ENCODE assay signal across 8 cellular contexts in the genomic region with DNA sequence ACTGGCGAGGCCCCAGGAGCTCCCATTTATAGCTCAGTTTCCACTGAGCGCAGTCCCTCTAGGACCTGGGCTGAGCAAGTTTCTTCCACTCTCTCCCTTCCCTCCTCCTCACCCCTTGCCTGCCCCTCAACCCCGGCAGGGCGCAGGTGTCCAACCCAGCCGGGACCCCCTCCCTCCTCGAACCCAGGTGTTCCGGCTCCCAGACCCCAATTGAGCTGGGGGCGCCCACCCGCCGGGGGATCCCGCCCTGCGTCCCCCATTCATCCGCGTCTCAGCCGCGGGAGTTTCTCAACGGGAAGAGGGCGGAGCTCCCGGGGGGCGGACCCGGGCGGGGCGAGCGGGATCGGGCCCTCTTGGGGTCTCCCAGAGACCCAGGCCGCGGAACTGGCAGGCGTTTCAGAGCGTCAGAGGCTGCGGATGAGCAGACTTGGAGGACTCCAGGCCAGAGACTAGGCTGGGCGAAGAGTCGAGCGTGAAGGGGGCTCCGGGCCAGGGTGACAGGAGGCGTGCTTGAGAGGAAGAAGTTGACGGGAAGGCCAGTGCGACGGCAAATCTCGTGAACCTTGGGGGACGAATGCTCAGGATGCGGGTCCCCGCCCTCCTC. TPM values are rescaled to one million over a fixed set of nuclear protein-coding genes. Genes with fewer than 3 reads are reported as not detected.
DNase-seq lines count a peak whose midpoint lies in the region; ATAC-seq and TF ChIP-seq lines count a peak whose summit lies in the region.

A gene (plus strand): TSS at position 366 of the 604 bp plus-strand sequence. CDS start 209 bp downstream, at position 575.

- peaks cover 91% of the 10 kb centered on the region for H3K27me3 Mint-ChIP-seq in H9 (ENCODE audit: low read depth)
- peaks cover 89% of the 10 kb centered on the region for H3K27me3 Mint-ChIP-seq in dendritic cell treated with granulocyte-macrophage colony-stimulating factor and Interleukin-4, amounts not matched to agents 40 ng/mL and 50 ng/mL, for 4 days

- H2BK20ac ChIP-seq in H9 (ENCODE audit: low read depth, low read length, poor library complexity, severe bottlenecking) = no peak within 1 kb of the TSS

- H3K4me1 Mint-ChIP-seq in H9 = peaks cover 15 to 32% of the 10 kb centered on the region in 2 experiments
- H3K4me1 Mint-ChIP-seq in dendritic cell treated with granulocyte-macrophage colony-stimulating factor and Interleukin-4, amounts not matched to agents 40 ng/mL and 50 ng/mL, for 4 days (ENCODE audit: low read depth) = peaks cover 14% of the 10 kb centered on the region

- H2BK5ac ChIP-seq in H9 (ENCODE audit: insufficient read length, low read length) = no peak within 1 kb of the TSS

- peaks cover 3% of the 10 kb centered on the region for H4K20me1 ChIP-seq in H9 (ENCODE audit: control insufficient read depth, insufficient read depth, insufficient read length)

- no peak within 1 kb of the TSS for H2BK12ac ChIP-seq in H9 (ENCODE audit: insufficient read length, low read depth, low read length)

- peak within 1 kb of the TSS; percentile 84 for H3K4me2 ChIP-seq in H9 (ENCODE audit: insufficient read depth, insufficient read length, low read length)

- H3K79me2 ChIP-seq in H9 (ENCODE audit: insufficient read depth, low read length) = no peaks in the 10 kb centered on the region

- WGBS in H9 (ENCODE audit: extremely low coverage, insufficient read length, low lambda C conversion rate) = no CpG with 5 or more reads among the region's 42 CpGs

- no peak within 1 kb of the TSS for H3K9ac ChIP-seq in H9 (ENCODE audit: extremely low read depth, insufficient read length, low read length)

- no peaks in the 10 kb centered on the region; the same call in 1 of the 2 replicates for H3K4me1 ChIP-seq in H9 (ENCODE audit: insufficient read depth, low read length)
- H3K4me1 ChIP-seq in RWPE2 (ENCODE audit: insufficient read depth, poor library complexity, severe bottlenecking) = no peaks in the 10 kb centered on the region
- H3K4me1 ChIP-seq in muscle layer of duodenum (ENCODE audit: control insufficient read depth in 1 of 2, insufficient read depth in 2 of 2, low read length in 2 of 2) = peaks cover 0 to 15% of the 10 kb centered on the region in 2 donors

- H3K4ac ChIP-seq in H9 (ENCODE audit: low read depth, low read length) = no peak within 1 kb of the TSS

- H3K56ac ChIP-seq in H9 (ENCODE audit: insufficient read length, low read depth, low read length) = no peak within 1 kb of the TSS

- no peak within 1 kb of the TSS for H4K5ac ChIP-seq in H9 (ENCODE audit: insufficient read length, low read depth, low read length)

- H3K27me3 ChIP-seq in H9 (ENCODE audit: insufficient read depth, low read length) (peaks cover 7% of the 10 kb centered on the region; the same call in 1 of the 2 replicates), RWPE2 (ENCODE audit: insufficient read depth, poor library complexity, severe bottlenecking) (peaks cover 40% of the 10 kb centered on the region), muscle layer of duodenum (ENCODE audit: low read depth, low read length) (peaks cover 25% of the 10 kb centered on the region)

- H3K9me3 ChIP-seq in H9 (ENCODE audit: control insufficient read depth, low read depth, low read length) (no peaks in the 10 kb centered on the region), RWPE2 (ENCODE audit: severe bottlenecking) (no peaks in the 10 kb centered on the region), muscle layer of duodenum (ENCODE audit: control insufficient read depth in 1 of 2, low read length in 2 of 2) (no peaks in the 10 kb centered on the region)

- intact Hi-C loops in dendritic cell treated with granulocyte-macrophage colony-stimulating factor and Interleukin-4, amounts not matched to agents 40 ng/mL and 50 ng/mL, for 4 days (cut with micrococcal nuclease) = no loop called here

- no peak within 1 kb of the TSS for H3K18ac ChIP-seq in H9 (ENCODE audit: insufficient read length, low read depth, low read length)

- H4K91ac ChIP-seq in H9 (ENCODE audit: insufficient read length, low read depth, low read length) = no peak within 1 kb of the TSS

- no peaks in the 10 kb centered on the region; a peak in 2 of 5 replicates for H3K9me3 Mint-ChIP-seq in H9
- H3K9me3 Mint-ChIP-seq in dendritic cell treated with granulocyte-macrophage colony-stimulating factor and Interleukin-4, amounts not matched to agents 40 ng/mL and 50 ng/mL, for 4 days = no peaks in the 10 kb centered on the region

- H3K36me3 ChIP-seq in RWPE2 (ENCODE audit: low read depth) (no peaks in the 10 kb centered on the region), muscle layer of duodenum (ENCODE audit: control insufficient read depth in 1 of 2, insufficient read depth in 2 of 2, low read length in 2 of 2) (no peaks in the 10 kb centered on the region)

- ATAC-seq in RWPE2 (ENCODE audit: low read depth) (peak; percentile 71), HG02623 (IDR thresholded peaks at IDR 0.05; ENCODE audit: unreplicated experiment) (no peak), GM18909 (IDR thresholded peaks at IDR 0.05; ENCODE audit: poor library complexity, unreplicated experiment) (no peak), GM21723 (IDR thresholded peaks at IDR 0.05; ENCODE audit: unreplicated experiment) (no peak)

- no peak within 1 kb of the TSS for H2BK120ac ChIP-seq in H9 (ENCODE audit: low read depth, low read length, poor library complexity, severe bottlenecking)

- no peak within 1 kb of the TSS for H3T11ph ChIP-seq in H9 (ENCODE audit: low read length)

- no peak within 1 kb of the TSS for H3K27ac ChIP-seq in H9 (ENCODE audit: insufficient read length, low read depth, low read length)
- H3K27ac ChIP-seq in RWPE2 (ENCODE audit: poor library complexity, severe bottlenecking) = no peak within 1 kb of the TSS
- no peak within 1 kb of the TSS for H3K27ac ChIP-seq in muscle layer of duodenum (ENCODE audit: low read length)

- H4K8ac ChIP-seq in H9 (replicated peaks; ENCODE audit: insufficient read length, low read depth, low read length) = no peak within 1 kb of the TSS

- DNase-seq in H9 = peak; percentile 69
- no peak for DNase-seq in RWPE2 (ENCODE audit: low spot score)
- DNase-seq in activated gamma-delta T cell (lab: John Stamatoyannopoulos, UW) = no peak

- H2AFZ ChIP-seq in H9 (ENCODE audit: low read length) = no peak within 1 kb of the TSS

- peak within 1 kb of the TSS; percentile 72 to 87 for H3K4me3 Mint-ChIP-seq in H9
- H3K4me3 Mint-ChIP-seq in dendritic cell treated with granulocyte-macrophage colony-stimulating factor and Interleukin-4, amounts not matched to agents 40 ng/mL and 50 ng/mL, for 4 days = peak within 1 kb of the TSS; percentile 71

- no peak within 1 kb of the TSS for H3K14ac ChIP-seq in H9 (ENCODE audit: insufficient read depth, low read length)

- no peak within 1 kb of the TSS for H2BK15ac ChIP-seq in H9 (ENCODE audit: low read depth, low read length)

- no peak for TF ChIP-seq CTCF in H9 (conservative IDR thresholded peaks at IDR 0.05)
- no peak for TF ChIP-seq CTCF in RWPE2 (IDR thresholded peaks at IDR 0.05; ENCODE audit: poor library complexity, severe bottlenecking)

- H3K4me3 ChIP-seq in RWPE2 (ENCODE audit: severe bottlenecking) (peak within 1 kb of the TSS; percentile 31), muscle layer of duodenum (ENCODE audit: low read depth in 1 of 2, low read length in 2 of 2) (peak within 1 kb of the TSS; percentile 39 to 78)

- H3K79me1 ChIP-seq in H9 (ENCODE audit: insufficient read depth, low read depth, low read length, poor library complexity, severe bottlenecking) = no peaks in the 10 kb centered on the region

- no peaks in the 10 kb centered on the region for H3K36me3 Mint-ChIP-seq in H9 (ENCODE audit: insufficient read depth in 1 of 3, low read depth in 3 of 3)
- H3K36me3 Mint-ChIP-seq in dendritic cell treated with granulocyte-macrophage colony-stimulating factor and Interleukin-4, amounts not matched to agents 40 ng/mL and 50 ng/mL, for 4 days (ENCODE audit: low read depth) = no peaks in the 10 kb centered on the region

- no peak within 1 kb of the TSS for H3K23ac ChIP-seq in H9 (ENCODE audit: insufficient read length, low read depth, low read length)

- H3K27ac Mint-ChIP-seq in H9 = no peak within 1 kb of the TSS
- H3K27ac Mint-ChIP-seq in dendritic cell treated with granulocyte-macrophage colony-stimulating factor and Interleukin-4, amounts not matched to agents 40 ng/mL and 50 ng/mL, for 4 days = no peak within 1 kb of the TSS

- H3K23me2 ChIP-seq in H9 (ENCODE audit: insufficient read length, low read depth, low read length, poor library complexity, severe bottlenecking) = peaks cover 22% of the 10 kb centered on the region

- H2AK5ac ChIP-seq in H9 (ENCODE audit: insufficient read length, low read length) = no peak within 1 kb of the TSS

RNA-seq across cellular contexts. Expression of the gene that starts here (rescaled TPM):
- 3.1 and 3.6 TPM in 2 replicates for total RNA-seq in H9 (2021)
